In the genomic region with DNA sequence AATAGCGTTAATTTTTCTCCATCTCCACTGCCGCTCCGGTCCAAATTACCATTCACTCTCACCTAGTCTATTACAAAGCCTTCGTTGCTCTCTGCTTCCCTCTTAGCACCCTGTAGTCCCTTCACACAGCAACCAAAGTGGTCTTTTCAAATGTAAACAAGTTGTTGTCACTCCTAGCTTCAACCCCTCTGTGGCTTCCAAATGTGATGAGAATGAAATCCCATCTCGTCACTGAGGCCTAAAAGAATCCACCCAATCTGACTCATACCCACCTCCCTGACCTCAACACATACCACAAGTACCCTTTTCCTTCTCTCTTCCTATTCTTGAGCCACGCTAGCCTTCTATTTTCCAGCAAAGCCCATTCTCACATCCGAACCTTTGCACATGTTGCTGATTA, we compare ENCODE assay signal across 10 cellular contexts. TPM values are rescaled to one million over a fixed set of nuclear protein-coding genes. Genes with fewer than 3 reads are reported as not detected.
DNase-seq lines count a peak whose midpoint lies in the region; ATAC-seq and TF ChIP-seq lines count a peak whose summit lies in the region.
"Had no signal": no experiment of that assay in that cellular context is flagged by ENCODE, and none has a peak within 500 bp of the region (broad histone marks: within the 10 kb centered on the region; RNA-seq: fewer than 3 reads in every experiment).

No MANE protein-coding gene starts in this region.

- peak overlapping the region; percentile 36 to 64 for H3K4me3 Mint-ChIP-seq in activated T-cell treated with anti-CD3 and anti-CD28 coated beads, Interleukin-2, amount 50 U/mL, for 72 hours
- H3K4me3 Mint-ChIP-seq in stimulated activated memory B cell treated with anti-CD40 and anti-IgM and Interleukin-4, amounts not matched to agents 10 μg/mL and 1 μg/mL and 100 μg/mL, for 72 hours = peak overlapping the region; percentile 8

- H3K27me3 Mint-ChIP-seq in activated T-cell treated with anti-CD3 and anti-CD28 coated beads, Interleukin-2, amount 50 U/mL, for 72 hours (ENCODE audit: low read depth) = no peaks in the 10 kb centered on the region
- no peaks in the 10 kb centered on the region for H3K27me3 Mint-ChIP-seq in stimulated activated memory B cell treated with anti-CD40 and anti-IgM and Interleukin-4, amounts not matched to agents 10 μg/mL and 1 μg/mL and 100 μg/mL, for 72 hours

- H3K9ac ChIP-seq in fibroblast of lung (ENCODE audit: insufficient read depth, low read length) = no peak overlapping the region

- H3K4me1 ChIP-seq in fibroblast of lung (ENCODE audit: control insufficient read depth, extremely low read depth, insufficient read depth, low read length) = peaks cover 10% of the 10 kb centered on the region

- H3K27ac ChIP-seq in fibroblast of lung (ENCODE audit: insufficient read depth, low read length) = no peak overlapping the region
- H3K27ac ChIP-seq: stomach had no signal

- DNase-seq in activated T-cell treated with anti-CD3 and anti-CD28 coated beads, Interleukin-2, amount 50 U/mL, for 72 hours = no peak
- no peak for DNase-seq in activated T-cell treated with anti-CD3 and anti-CD28 coated beads, Interleukin-2, amount 50 U/mL, for 48 hours
- peak; percentile 66 for DNase-seq in RPMI7951 (ENCODE audit: low read depth)
- DNase-seq in fibroblast of lung (ENCODE audit: low read depth in 2 of 2) = peak; percentile 43 to 53
- DNase-seq in iPS-NIHi11 (ENCODE audit: low spot score) = no peak
- DNase-seq in OCI-M1 (lab: John Stamatoyannopoulos, UW) = no peak
- DNase-seq: GF-D8, stomach had no signal

- ATAC-seq in activated T-cell treated with anti-CD3 and anti-CD28 coated beads, Interleukin-2, amount 50 U/mL, for 72 hours (replicated peaks in 1 of 2) = no peak
- no peak for ATAC-seq in stimulated activated memory B cell treated with anti-CD40 and anti-IgM and Interleukin-4, amounts not matched to agents 10 μg/mL and 1 μg/mL and 100 μg/mL, for 72 hours
- no peak for ATAC-seq in GM19395 (IDR thresholded peaks at IDR 0.05; ENCODE audit: unreplicated experiment)

- H3K36me3 Mint-ChIP-seq in activated T-cell treated with anti-CD3 and anti-CD28 coated beads, Interleukin-2, amount 50 U/mL, for 72 hours (ENCODE audit: insufficient read depth in 2 of 2) = peaks cover 5 to 9% of the 10 kb centered on the region in 2 donors
- H3K36me3 Mint-ChIP-seq in stimulated activated memory B cell treated with anti-CD40 and anti-IgM and Interleukin-4, amounts not matched to agents 10 μg/mL and 1 μg/mL and 100 μg/mL, for 72 hours = peaks cover 2% of the 10 kb centered on the region

- H2AFZ ChIP-seq in fibroblast of lung (ENCODE audit: low read length) = no peak overlapping the region

- no peaks in the 10 kb centered on the region for H4K20me1 ChIP-seq in fibroblast of lung (ENCODE audit: control insufficient read depth, extremely low read depth, insufficient read depth, low read length)

- no peaks in the 10 kb centered on the region for H3K36me3 ChIP-seq in fibroblast of lung (ENCODE audit: control insufficient read depth, insufficient read depth, low read length)
- H3K36me3 ChIP-seq: stomach had no signal

- H3K4me1 Mint-ChIP-seq in activated T-cell treated with anti-CD3 and anti-CD28 coated beads, Interleukin-2, amount 50 U/mL, for 72 hours (ENCODE audit: low read depth) = peaks cover 67% of the 10 kb centered on the region
- H3K4me1 Mint-ChIP-seq in stimulated activated memory B cell treated with anti-CD40 and anti-IgM and Interleukin-4, amounts not matched to agents 10 μg/mL and 1 μg/mL and 100 μg/mL, for 72 hours = peaks cover 46% of the 10 kb centered on the region

- H3K9me3 ChIP-seq in fibroblast of lung (ENCODE audit: control insufficient read depth, insufficient read depth, low read depth, low read length) = no peaks in the 10 kb centered on the region
- H3K9me3 ChIP-seq: stomach had no signal

- H3K4me2 ChIP-seq in fibroblast of lung (ENCODE audit: extremely low read depth, insufficient read depth, low read length) = no peak overlapping the region

- H3K27ac Mint-ChIP-seq in activated T-cell treated with anti-CD3 and anti-CD28 coated beads, Interleukin-2, amount 50 U/mL, for 72 hours = peak overlapping the region; percentile 21
- peak overlapping the region; percentile 3 for H3K27ac Mint-ChIP-seq in stimulated activated memory B cell treated with anti-CD40 and anti-IgM and Interleukin-4, amounts not matched to agents 10 μg/mL and 1 μg/mL and 100 μg/mL, for 72 hours

- no peaks in the 10 kb centered on the region for H3K27me3 ChIP-seq in fibroblast of lung (ENCODE audit: control insufficient read depth, insufficient read depth, low read length)
- H3K27me3 ChIP-seq: stomach had no signal

- TF ChIP-seq CTCF in fibroblast of lung (conservative IDR thresholded peaks at IDR 0.05 in 1 of 2, IDR thresholded peaks at IDR 0.05 in 1 of 2; ENCODE audit: low read depth in 1 of 2, low read length in 2 of 2) = no peak

- peaks cover 12% of the 10 kb centered on the region for H3K79me2 ChIP-seq in fibroblast of lung (ENCODE audit: control insufficient read depth, insufficient read depth, low read length)

- no peaks in the 10 kb centered on the region for H3K9me3 Mint-ChIP-seq in activated T-cell treated with anti-CD3 and anti-CD28 coated beads, Interleukin-2, amount 50 U/mL, for 72 hours
- H3K9me3 Mint-ChIP-seq in stimulated activated memory B cell treated with anti-CD40 and anti-IgM and Interleukin-4, amounts not matched to agents 10 μg/mL and 1 μg/mL and 100 μg/mL, for 72 hours = no peaks in the 10 kb centered on the region

- H3K4me3 ChIP-seq in fibroblast of lung (replicated peaks in 1 of 4; ENCODE audit: control extremely low read depth in 1 of 4, insufficient read depth in 1 of 4, low read depth in 3 of 4, low read length in 4 of 4) = no peak overlapping the region
- H3K4me3 ChIP-seq: stomach had no signal

RNA-seq across cellular contexts. Expression of gene PELP1, which starts 2.2 kb away (rescaled TPM):
- 100 to 1,000 TPM in 1 of 2 donors, 10 to 100 TPM in 1; 93.8 to 113 TPM for total RNA-seq in activated T-cell treated with anti-CD3 and anti-CD28 coated beads, Interleukin-2, amount 50 U/mL, for 72 hours
- total RNA-seq in RPMI7951 (2014; rRNA removed; shearing (Covaris generic)) = 8.8 and 23.7 TPM in 2 replicates
- total RNA-seq in fibroblast of lung = 16.0 and 16.4 TPM in 2 replicates
- 8.6 and 13.1 TPM in 2 replicates for polyA plus RNA-seq in fibroblast of lung
- 21.3 and 28.9 TPM in 2 replicates for polyA plus RNA-seq in fibroblast of lung (2012)
- 84.2 and 148 TPM in 2 replicates for polyA minus RNA-seq in fibroblast of lung (ENCODE audit: low replicate concordance)

RNA-seq across cellular contexts. Expression of gene ARRB2, which starts 4.3 kb away (rescaled TPM):
- total RNA-seq in activated T-cell treated with anti-CD3 and anti-CD28 coated beads, Interleukin-2, amount 50 U/mL, for 72 hours = 100 to 1,000 TPM; 216 to 258 TPM
- total RNA-seq in RPMI7951 (2014; rRNA removed; shearing (Covaris generic)) = 10.6 and 14.3 TPM in 2 replicates
- total RNA-seq in fibroblast of lung = 2.8 and 3.3 TPM in 2 replicates
- polyA plus RNA-seq in fibroblast of lung = 4.6 and 8.3 TPM in 2 replicates
- polyA plus RNA-seq in fibroblast of lung (2012) = 9.1 and 13.7 TPM in 2 replicates
- polyA minus RNA-seq in fibroblast of lung (ENCODE audit: low replicate concordance) = 19.5 and 23.8 TPM in 2 replicates

RNA-seq across cellular contexts. Expression of gene MED11, which starts 25.1 kb away (rescaled TPM):
- total RNA-seq in activated T-cell treated with anti-CD3 and anti-CD28 coated beads, Interleukin-2, amount 50 U/mL, for 72 hours = 10 to 100 TPM in 1 of 2 donors, 1 to 10 TPM in 1; 9.9 to 14.0 TPM
- 25.4 and 26.4 TPM in 2 replicates for total RNA-seq in RPMI7951 (2014; rRNA removed; shearing (Covaris generic))
- 9.2 and 10.8 TPM in 2 replicates for total RNA-seq in fibroblast of lung
- 29.1 and 29.6 TPM in 2 replicates for polyA plus RNA-seq in fibroblast of lung
- 24.9 and 27.0 TPM in 2 replicates for polyA plus RNA-seq in fibroblast of lung (2012)
- polyA minus RNA-seq in fibroblast of lung (ENCODE audit: low replicate concordance) = 15.7 and 23.2 TPM in 2 replicates

RNA-seq across cellular contexts. Expression of gene ZMYND15, which starts 33.5 kb away (rescaled TPM):
- total RNA-seq in activated T-cell treated with anti-CD3 and anti-CD28 coated beads, Interleukin-2, amount 50 U/mL, for 72 hours = under 1 TPM in 1 of 2 donors, not detected in 1; 0.17 TPM
- not detected in 2 replicates for total RNA-seq in RPMI7951 (2014; rRNA removed; shearing (Covaris generic))
- total RNA-seq in fibroblast of lung = under 0.01 and 0.51 TPM in 2 replicates
- polyA plus RNA-seq in fibroblast of lung = 0.05 and 0.11 TPM in 2 replicates
- 0.05 and 0.12 TPM in 2 replicates for polyA plus RNA-seq in fibroblast of lung (2012)
- polyA minus RNA-seq in fibroblast of lung (ENCODE audit: low replicate concordance) = 1.4 TPM in 1 of 2 replicates, not detected in the other

RNA-seq across cellular contexts. Expression of gene CXCL16, which starts 33.6 kb away (rescaled TPM):
- total RNA-seq in activated T-cell treated with anti-CD3 and anti-CD28 coated beads, Interleukin-2, amount 50 U/mL, for 72 hours = 1 to 10 TPM; 2.2 to 4.3 TPM
- total RNA-seq in RPMI7951 (2014; rRNA removed; shearing (Covaris generic)) = 0.12 and 0.29 TPM in 2 replicates
- total RNA-seq in fibroblast of lung = 0.83 and 4.1 TPM in 2 replicates
- 2.0 and 2.4 TPM in 2 replicates for polyA plus RNA-seq in fibroblast of lung
- polyA plus RNA-seq in fibroblast of lung (2012) = 1.8 and 2.3 TPM in 2 replicates
- polyA minus RNA-seq in fibroblast of lung (ENCODE audit: low replicate concordance) = 3.2 and 8.8 TPM in 2 replicates

Comparison
In these comparisons a context has a peak if more than half of its experiments do, and no peak if none do; other contexts are left out.
1. DNase-seq: peak in RPMI7951 (single experiment) and fibroblast of lung (2 of 2); none in activated T-cell treated with anti-CD3 and anti-CD28 coated beads, Interleukin-2, amount 50 U/mL, for 72 hours (0 of 2), activated T-cell treated with anti-CD3 and anti-CD28 coated beads, Interleukin-2, amount 50 U/mL, for 48 hours (0 of 2), iPS-NIHi11 (single experiment) and OCI-M1 (single experiment).
2. RNA of gene ARRB2, which starts 4.3 kb away (total RNA-seq): 216 to 258 TPM in activated T-cell treated with anti-CD3 and anti-CD28 coated beads, Interleukin-2, amount 50 U/mL, for 72 hours; 10.6 to 14.3 TPM in RPMI7951 and 2.8 to 3.3 TPM in fibroblast of lung; every median in the first group is over 10 times any median in the second.